In the genomic region with DNA sequence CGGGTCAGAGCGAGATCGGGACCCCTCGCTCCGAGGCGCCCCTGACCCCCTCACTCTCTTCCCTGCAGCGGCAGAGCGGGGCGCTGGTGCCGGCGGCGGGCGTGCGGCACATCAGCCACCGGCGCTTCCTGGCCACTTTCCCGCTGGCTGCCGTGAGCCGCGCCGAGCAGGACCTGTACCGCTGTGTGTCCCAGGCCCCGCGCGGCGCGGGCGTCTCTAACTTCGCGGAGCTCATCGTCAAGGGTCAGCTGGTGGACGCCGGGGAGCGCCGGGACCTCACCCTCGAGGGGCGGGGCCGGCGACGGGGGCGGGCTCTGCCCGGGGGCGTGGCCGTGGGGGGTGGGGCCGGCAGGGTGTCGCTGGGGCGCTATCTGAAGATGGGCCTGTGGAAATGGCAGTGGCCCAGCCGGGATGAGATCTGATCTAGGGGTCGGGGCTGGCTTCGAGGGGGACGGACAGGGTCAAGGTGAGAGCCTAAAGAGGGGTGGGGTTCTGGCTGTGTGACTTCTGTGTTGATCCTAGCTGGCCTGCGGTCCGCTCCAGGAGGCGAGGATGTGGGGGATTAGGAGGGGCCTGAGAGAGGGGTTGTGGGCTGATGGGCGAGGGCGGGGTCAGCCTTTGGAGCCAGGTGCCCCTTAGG, we compare ENCODE assay signal across 8 cellular contexts. TPM values are rescaled to one million over a fixed set of nuclear protein-coding genes. Genes with fewer than 3 reads are reported as not detected.
A peak's percentile ranks its signal among the peaks of the same experiment; 100 is the strongest.
DNase-seq lines count a peak whose midpoint lies in the region; ATAC-seq and TF ChIP-seq lines count a peak whose summit lies in the region.

No MANE protein-coding gene starts in this region.

- TF ChIP-seq POLR2A in esophagus squamous epithelium (IDR thresholded peaks at IDR 0.05) (no peak), uterus (IDR thresholded peaks at IDR 0.05) (no peak)

- H3K4me3 Mint-ChIP-seq in activated CD8-positive, alpha-beta T cell treated with anti-CD3 and anti-CD28 coated beads, Interleukin-2, amount 10 ng/mL, durations not matched to agents 7 days and 5 days, result peak overlapping the region; percentile 53
- peak overlapping the region; percentile 79 for H3K4me3 Mint-ChIP-seq in natural killer cell

- intact Hi-C loops in esophagus squamous epithelium (cut with DNase I), result no loop called here
- intact Hi-C loops in natural killer cell (cut with micrococcal nuclease), result no loop called here
- intact Hi-C loops in uterus (cut with DNase I; ENCODE audit: low total_unique reads), result no loop called here

- no peak for TF ChIP-seq CTCF in esophagus squamous epithelium (IDR thresholded peaks at IDR 0.05)
- TF ChIP-seq CTCF in natural killer cell (IDR thresholded peaks at IDR 0.05), result no peak
- TF ChIP-seq CTCF in uterus (IDR thresholded peaks at IDR 0.05), result no peak

- 3 to 21% methylated on average over 5 to 12 of the region's 56 CpGs for WGBS in esophagus squamous epithelium, 2 donors

- no peaks in the 10 kb centered on the region for H3K36me3 Mint-ChIP-seq in activated CD8-positive, alpha-beta T cell treated with anti-CD3 and anti-CD28 coated beads, Interleukin-2, amount 10 ng/mL, durations not matched to agents 7 days and 5 days (ENCODE audit: low read depth)
- H3K36me3 Mint-ChIP-seq in natural killer cell, result no peaks in the 10 kb centered on the region

- peaks cover 6% of the 10 kb centered on the region for H3K4me1 Mint-ChIP-seq in activated CD8-positive, alpha-beta T cell treated with anti-CD3 and anti-CD28 coated beads, Interleukin-2, amount 10 ng/mL, durations not matched to agents 7 days and 5 days (ENCODE audit: low read depth)
- peaks cover 7 to 10% of the 10 kb centered on the region in 2 donors for H3K4me1 Mint-ChIP-seq in natural killer cell

- peak overlapping the region in 1 of 4 donors; percentile 33 for H3K27ac ChIP-seq in esophagus squamous epithelium
- H3K27ac ChIP-seq in uterus, result peak overlapping the region in 1 of 2 donors; percentile 9

- no peaks in the 10 kb centered on the region for H3K9me3 Mint-ChIP-seq in activated CD8-positive, alpha-beta T cell treated with anti-CD3 and anti-CD28 coated beads, Interleukin-2, amount 10 ng/mL, durations not matched to agents 7 days and 5 days (ENCODE audit: insufficient read depth)
- H3K9me3 Mint-ChIP-seq in natural killer cell, result no peaks in the 10 kb centered on the region

- CTCF ChIA-PET in activated CD8-positive, alpha-beta T cell treated with anti-CD3 and anti-CD28 coated beads, Interleukin-2, amount 10 ng/mL, durations not matched to agents 7 days and 5 days (lab: Charles Lee), result no interaction called here

- ATAC-seq in activated CD8-positive, alpha-beta T cell treated with anti-CD3 and anti-CD28 coated beads, Interleukin-2, amount 10 ng/mL, durations not matched to agents 7 days and 5 days, result peak; percentile 85
- ATAC-seq in natural killer cell (peak; percentile 45 to 77 (median 59)), GM19397 (IDR thresholded peaks at IDR 0.05; ENCODE audit: unreplicated experiment) (no peak), GM21381 (IDR thresholded peaks at IDR 0.05; ENCODE audit: unreplicated experiment) (no peak)

- peaks cover 25% of the 10 kb centered on the region for H3K27me3 ChIP-seq in H7 (ENCODE audit: control insufficient read depth, insufficient read depth, low read length)
- H3K27me3 ChIP-seq in esophagus squamous epithelium, result peaks cover 0 to 46% (median 0%) of the 10 kb centered on the region in 4 donors
- H3K27me3 ChIP-seq in uterus, result no peaks in the 10 kb centered on the region

- peak overlapping the region; percentile 71 for H3K4me3 ChIP-seq in H7 (ENCODE audit: insufficient read depth, low read depth, low read length)
- peak overlapping the region; percentile 31 to 72 (median 46) for H3K4me3 ChIP-seq in esophagus squamous epithelium
- H3K4me3 ChIP-seq in uterus, result peak overlapping the region; percentile 23 to 39

- POLR2A ChIA-PET in activated CD8-positive, alpha-beta T cell treated with anti-CD3 and anti-CD28 coated beads, Interleukin-2, amount 10 ng/mL, durations not matched to agents 7 days and 5 days (lab: Charles Lee), result interaction anchor here (0.6 kb wide), 1 partner anchor 16 kb away, joined by 3 read pairs; no protein-coding TSS in a partner anchor

- H3K9me3 ChIP-seq in esophagus squamous epithelium (no peaks in the 10 kb centered on the region), uterus (no peaks in the 10 kb centered on the region)

- peaks cover 43% of the 10 kb centered on the region for H3K27me3 Mint-ChIP-seq in activated CD8-positive, alpha-beta T cell treated with anti-CD3 and anti-CD28 coated beads, Interleukin-2, amount 10 ng/mL, durations not matched to agents 7 days and 5 days (ENCODE audit: low read depth)
- peaks cover 37 to 40% of the 10 kb centered on the region in 2 donors for H3K27me3 Mint-ChIP-seq in natural killer cell (ENCODE audit: low read depth in 2 of 2)

- H3K4me1 ChIP-seq in esophagus squamous epithelium, result peaks cover 8 to 34% (median 8%) of the 10 kb centered on the region in 3 donors
- peaks cover 0 to 6% of the 10 kb centered on the region in 2 donors for H3K4me1 ChIP-seq in uterus

- H3K36me3 ChIP-seq in H7 (replicated peaks; ENCODE audit: control insufficient read depth, insufficient read depth, low read length), result no peaks in the 10 kb centered on the region
- no peaks in the 10 kb centered on the region for H3K36me3 ChIP-seq in esophagus squamous epithelium
- no peaks in the 10 kb centered on the region for H3K36me3 ChIP-seq in uterus

- DNase-seq in H7, result peak; percentile 99
- DNase-seq in activated CD8-positive, alpha-beta T cell treated with anti-CD3 and anti-CD28 coated beads, Interleukin-2, amount 10 ng/mL, durations not matched to agents 7 days and 5 days, result peak; percentile 38
- no peak for DNase-seq in esophagus squamous epithelium (lab: John Stamatoyannopoulos, UW)
- peak; percentile 20 for DNase-seq in natural killer cell
- peak; percentile 43 to 46 for DNase-seq in uterus
- DNase-seq in NCI-H69 (lab: John Stamatoyannopoulos, UW), result no peak

- no peak overlapping the region for H3K27ac Mint-ChIP-seq in activated CD8-positive, alpha-beta T cell treated with anti-CD3 and anti-CD28 coated beads, Interleukin-2, amount 10 ng/mL, durations not matched to agents 7 days and 5 days
- H3K27ac Mint-ChIP-seq in natural killer cell, result no peak overlapping the region

RNA-seq across cellular contexts. Expression of gene PTPRU, which starts 23.6 kb away (rescaled TPM):
- 24.6 and 28.6 TPM in 2 replicates for total RNA-seq in H7 (2014; rRNA removed; shearing (Covaris generic))
- under 1 TPM in 1 of 2 experiments, not detected in 1; 0.13 TPM for total RNA-seq in activated CD8-positive, alpha-beta T cell treated with anti-CD3 and anti-CD28 coated beads, Interleukin-2, amount 10 ng/mL, durations not matched to agents 7 days and 5 days
- 10 to 100 TPM in 1 of 4 donors, 1 to 10 TPM in 3; 4.3 to 15.9 (median 7.5) TPM for total RNA-seq in esophagus squamous epithelium
- total RNA-seq in natural killer cell, result 1 to 10 TPM in 1 of 3 donors, under 1 TPM in 2; 0.54 to 1.6 (median 0.79) TPM
- total RNA-seq in uterus, result 10 to 100 TPM in 3 of 4 donors, 1 to 10 TPM in 1; 9.5 to 48.2 (median 33.4) TPM

RNA-seq across cellular contexts. Expression of gene MECR, which starts 29.2 kb away (rescaled TPM):
- 62.1 and 71.1 TPM in 2 replicates for total RNA-seq in H7 (2014; rRNA removed; shearing (Covaris generic))
- total RNA-seq in activated CD8-positive, alpha-beta T cell treated with anti-CD3 and anti-CD28 coated beads, Interleukin-2, amount 10 ng/mL, durations not matched to agents 7 days and 5 days, result 10 to 100 TPM; 23.5 to 26.4 TPM
- 10 to 100 TPM; 14.3 to 29.4 (median 16.1) TPM for total RNA-seq in esophagus squamous epithelium
- total RNA-seq in natural killer cell, result 10 to 100 TPM in 1 of 3 donors, 1 to 10 TPM in 2; 8.0 to 11.2 (median 8.8) TPM
- 10 to 100 TPM in 3 of 4 donors, 1 to 10 TPM in 1; 7.4 to 23.4 (median 20.7) TPM for total RNA-seq in uterus

Comparison
In these comparisons a context has a peak if more than half of its experiments do, and no peak if none do; other contexts are left out.
1. DNase-seq: peak in H7 (single experiment), activated CD8-positive, alpha-beta T cell treated with anti-CD3 and anti-CD28 coated beads, Interleukin-2, amount 10 ng/mL, durations not matched to agents 7 days and 5 days (single experiment), natural killer cell (single experiment) and uterus (2 of 2); none in esophagus squamous epithelium (single experiment) and NCI-H69 (single experiment).
2. ATAC-seq: peak in activated CD8-positive, alpha-beta T cell treated with anti-CD3 and anti-CD28 coated beads, Interleukin-2, amount 10 ng/mL, durations not matched to agents 7 days and 5 days (single experiment) and natural killer cell (3 of 3); none in GM19397 (single experiment) and GM21381 (single experiment).
3. Peak in every context shown above with its lines, with median percentiles within 50 percentile points of each other: H3K4me3 ChIP-seq.